In the genomic region with DNA sequence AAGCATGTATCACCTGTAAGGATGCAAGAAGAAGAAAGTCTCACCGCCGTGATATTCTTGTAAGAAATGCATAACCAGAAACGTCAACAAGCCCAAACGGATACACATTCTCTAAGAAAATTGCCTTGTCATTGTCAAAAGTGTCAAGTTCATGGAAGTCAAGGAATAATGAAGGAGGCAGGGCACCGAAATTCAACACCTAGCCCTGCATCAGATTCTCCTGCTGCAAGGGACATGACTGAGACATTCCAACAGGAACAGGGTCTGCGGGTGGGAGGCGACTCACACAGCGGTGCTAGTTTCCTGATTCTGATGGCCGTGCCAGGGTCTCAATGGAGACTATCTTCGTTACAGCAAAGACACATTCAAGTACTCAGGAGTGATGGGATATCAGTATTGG, we compare ENCODE assay signal across 10 cellular contexts. TPM values are rescaled to one million over a fixed set of nuclear protein-coding genes. Genes with fewer than 3 reads are reported as not detected.
DNase-seq lines count a peak whose midpoint lies in the region; ATAC-seq, FAIRE-seq and TF ChIP-seq lines count a peak whose summit lies in the region.
"Had no signal": no experiment of that assay in that cellular context is flagged by ENCODE, and none has a peak within 500 bp of the region (broad histone marks: within the 10 kb centered on the region; RNA-seq: fewer than 3 reads in every experiment).

No MANE protein-coding gene starts in this region.

- H3K36me3 Mint-ChIP-seq in astrocyte (ENCODE audit: low read depth, unreplicated experiment): peaks cover 8% of the 10 kb centered on the region

- H3K79me1 ChIP-seq in mesendoderm (ENCODE audit: low read length): peaks cover 3% of the 10 kb centered on the region

- H3K4me3 ChIP-seq in left ventricle myocardium inferior (peak overlapping the region; percentile 59), right cardiac atrium (ENCODE audit: low read length) (no peak overlapping the region), astrocyte (ENCODE audit: insufficient read depth, low read depth, low read length) (no peak overlapping the region), mesendoderm (ENCODE audit: low read length) (no peak overlapping the region), upper lobe of left lung (no peak overlapping the region)

- no peak overlapping the region for H2AFZ ChIP-seq in astrocyte (ENCODE audit: low read depth, low read length)

- intact Hi-C loops in left ventricle myocardium inferior (cut with micrococcal nuclease) (no loop called here), right cardiac atrium (cut with DNase I) (no loop called here)

- 57% methylated on average over 10 of the region's 10 CpGs for WGBS in right cardiac atrium
- no CpG with 5 or more reads among the region's 10 CpGs for WGBS in mesendoderm (ENCODE audit: extremely low coverage, insufficient coverage, low lambda C conversion rate)
- 50 to 52% methylated on average over 9 to 10 of the region's 10 CpGs for WGBS in upper lobe of left lung, 2 donors

- H3K9ac ChIP-seq in astrocyte (ENCODE audit: low read length): no peak overlapping the region
- no peak overlapping the region for H3K9ac ChIP-seq in mesendoderm (ENCODE audit: low read length)

- H3K4me2 ChIP-seq in astrocyte (ENCODE audit: low read length) (peak overlapping the region; percentile 85), mesendoderm (ENCODE audit: low read length) (no peak overlapping the region)

- H4K8ac ChIP-seq in mesendoderm (ENCODE audit: low read depth, low read length): no peak overlapping the region

- H4K5ac ChIP-seq in mesendoderm (ENCODE audit: low read length): no peak overlapping the region

- no peak overlapping the region for H2AK5ac ChIP-seq in mesendoderm (ENCODE audit: low read length)

- H3K36me3 ChIP-seq in left ventricle myocardium inferior (peaks cover 5% of the 10 kb centered on the region), astrocyte (ENCODE audit: insufficient read depth, low read length) (no peaks in the 10 kb centered on the region), mesendoderm (ENCODE audit: control insufficient read depth, insufficient read depth, low read length) (no peaks in the 10 kb centered on the region), upper lobe of left lung (peaks cover 0 to 6% (median 1%) of the 10 kb centered on the region in 4 donors)
- H3K36me3 ChIP-seq: WERI-Rb-1 had no signal

- no peak for TF ChIP-seq CTCF in left ventricle myocardium inferior (IDR thresholded peaks at IDR 0.05; ENCODE audit: borderline replicate concordance)
- TF ChIP-seq CTCF in astrocyte (IDR thresholded peaks at IDR 0.05; ENCODE audit: insufficient read depth, low read depth, low read length): no peak
- TF ChIP-seq CTCF in upper lobe of left lung (IDR thresholded peaks at IDR 0.05): no peak

- H3K4me1 ChIP-seq in left ventricle myocardium inferior (peaks cover 100% of the 10 kb centered on the region), right cardiac atrium (ENCODE audit: control insufficient read depth, insufficient read depth, low read length) (peaks cover 30% of the 10 kb centered on the region), astrocyte (ENCODE audit: insufficient read depth, low read length) (peaks cover 17% of the 10 kb centered on the region), mesendoderm (ENCODE audit: control insufficient read depth, low read depth, low read length) (peaks cover 9% of the 10 kb centered on the region), upper lobe of left lung (peaks cover 58 to 75% (median 69%) of the 10 kb centered on the region in 4 donors)

- ATAC-seq in right cardiac atrium: no peak
- no peak for ATAC-seq in upper lobe of left lung (ENCODE audit: low FRiP score in 2 of 2)
- no peak for ATAC-seq in GM21717 (IDR thresholded peaks at IDR 0.05; ENCODE audit: unreplicated experiment)

- H3K4me3 Mint-ChIP-seq in astrocyte (ENCODE audit: unreplicated experiment): no peak overlapping the region
- H3K4me3 Mint-ChIP-seq: activated naive CD4-positive, alpha-beta T cell treated with anti-CD3 and anti-CD28 coated beads, Interleukin-2, amount 10 ng/mL, durations not matched to agents 7 days and 5 days had no signal

- DNase-seq in left ventricle myocardium inferior (no peak), right cardiac atrium (no peak), astrocyte (ENCODE audit: low read depth) (no peak), mesendoderm (peak; percentile 93), upper lobe of left lung (no peak), ureter (ENCODE audit: low spot score) (no peak)
- no peak for DNase-seq in activated CD4-positive, CD25-positive, alpha-beta regulatory T cell treated with anti-CD3 and anti-CD28 coated beads, Interleukin-2, amount 50 U/mL, for 72 hours
- DNase-seq: activated naive CD4-positive, alpha-beta T cell treated with anti-CD3 and anti-CD28 coated beads, Interleukin-2, amount 10 ng/mL, durations not matched to agents 7 days and 5 days; WERI-Rb-1 had no signal

- no peak for TF ChIP-seq POLR2A in upper lobe of left lung (IDR thresholded peaks at IDR 0.05)

- H3K79me2 ChIP-seq in astrocyte (ENCODE audit: insufficient read depth, low read length) (peaks cover 61% of the 10 kb centered on the region), mesendoderm (ENCODE audit: control insufficient read depth, insufficient read depth, low read length) (peaks cover 3% of the 10 kb centered on the region)

- no peak overlapping the region for H3K56ac ChIP-seq in mesendoderm (ENCODE audit: low read length)

- H3K27ac Mint-ChIP-seq in astrocyte (ENCODE audit: unreplicated experiment): peak overlapping the region; percentile 35

- H4K20me1 ChIP-seq in astrocyte (ENCODE audit: insufficient read depth, low read length): peaks cover 9% of the 10 kb centered on the region

- TF ChIP-seq EP300 in upper lobe of left lung (IDR thresholded peaks at IDR 0.05): no peak

- H2BK120ac ChIP-seq in mesendoderm (ENCODE audit: low read depth, low read length): no peak overlapping the region

- no peaks in the 10 kb centered on the region for H3K9me3 ChIP-seq in left ventricle myocardium inferior (replicated peaks)
- H3K9me3 ChIP-seq in right cardiac atrium (ENCODE audit: control insufficient read depth, low read length): no peaks in the 10 kb centered on the region
- H3K9me3 ChIP-seq in astrocyte (ENCODE audit: insufficient read depth, low read depth, low read length): no peaks in the 10 kb centered on the region
- no peaks in the 10 kb centered on the region for H3K9me3 ChIP-seq in upper lobe of left lung

- H3K27me3 ChIP-seq in left ventricle myocardium inferior (ENCODE audit: low read depth): no peaks in the 10 kb centered on the region
- no peaks in the 10 kb centered on the region for H3K27me3 ChIP-seq in right cardiac atrium (ENCODE audit: control insufficient read depth, insufficient read depth)
- H3K27me3 ChIP-seq in astrocyte (ENCODE audit: insufficient read depth, low read length): no peaks in the 10 kb centered on the region
- no peaks in the 10 kb centered on the region for H3K27me3 ChIP-seq in mesendoderm (ENCODE audit: insufficient read depth, low read length, poor library complexity)
- no peaks in the 10 kb centered on the region for H3K27me3 ChIP-seq in upper lobe of left lung

- peaks cover 47% of the 10 kb centered on the region for H3K4me1 Mint-ChIP-seq in astrocyte (ENCODE audit: low read depth, unreplicated experiment)

- no peak overlapping the region for H2BK5ac ChIP-seq in mesendoderm (ENCODE audit: low read length)

- H3K4ac ChIP-seq in mesendoderm (ENCODE audit: low read depth, low read length): no peak overlapping the region

- no peaks in the 10 kb centered on the region for H3K27me3 Mint-ChIP-seq in astrocyte (ENCODE audit: low read depth, unreplicated experiment)
- H3K27me3 Mint-ChIP-seq: activated naive CD4-positive, alpha-beta T cell treated with anti-CD3 and anti-CD28 coated beads, Interleukin-2, amount 10 ng/mL, durations not matched to agents 7 days and 5 days had no signal

- no peak overlapping the region for H3K23ac ChIP-seq in mesendoderm (ENCODE audit: low read length)

- H3K9me3 Mint-ChIP-seq in astrocyte (ENCODE audit: unreplicated experiment): no peaks in the 10 kb centered on the region
- H3K9me3 Mint-ChIP-seq: activated naive CD4-positive, alpha-beta T cell treated with anti-CD3 and anti-CD28 coated beads, Interleukin-2, amount 10 ng/mL, durations not matched to agents 7 days and 5 days had no signal

- H3K27ac ChIP-seq in left ventricle myocardium inferior (replicated peaks): peak overlapping the region; percentile 87
- H3K27ac ChIP-seq in right cardiac atrium (ENCODE audit: low read length): no peak overlapping the region
- no peak overlapping the region for H3K27ac ChIP-seq in astrocyte (ENCODE audit: low read depth, low read length)
- no peak overlapping the region for H3K27ac ChIP-seq in mesendoderm (ENCODE audit: low read depth, low read length)
- H3K27ac ChIP-seq in upper lobe of left lung: peak overlapping the region; percentile 80 to 90 (median 87)
- H3K27ac ChIP-seq: WERI-Rb-1 had no signal

- no peak for FAIRE-seq in astrocyte (lab: Jason Lieb, UNC)

- no peak overlapping the region for H3K18ac ChIP-seq in mesendoderm (ENCODE audit: low read length)

- no peak overlapping the region for H2BK15ac ChIP-seq in mesendoderm (replicated peaks; ENCODE audit: low read depth)

RNA-seq across cellular contexts. Expression of a gene that starts 26.7 kb away (rescaled TPM):
- 25.9 TPM for total RNA-seq in left ventricle myocardium inferior
- 10 to 100 TPM; 19.6 to 39.3 (median 28.4) TPM for total RNA-seq in right cardiac atrium
- polyA plus RNA-seq in right cardiac atrium: 16.8 TPM
- total RNA-seq in astrocyte: 12.6 and 18.0 TPM in 2 replicates
- polyA plus RNA-seq in mesendoderm (2013, experiment 1 of 2): 4.1 TPM
- 4.4 TPM for polyA plus RNA-seq in mesendoderm (2013, experiment 2 of 2)
- 10 to 100 TPM; 25.5 to 46.1 (median 41.7) TPM for total RNA-seq in upper lobe of left lung
- total RNA-seq in ureter: 74.9 TPM

Comparison
In these comparisons a context has a peak if more than half of its experiments do, and no peak if none do; other contexts are left out.
1. H3K27ac ChIP-seq: peak in left ventricle myocardium inferior (single experiment) and upper lobe of left lung (4 of 4); none in right cardiac atrium (single experiment), astrocyte (single experiment) and mesendoderm (single experiment).